In the genomic region with DNA sequence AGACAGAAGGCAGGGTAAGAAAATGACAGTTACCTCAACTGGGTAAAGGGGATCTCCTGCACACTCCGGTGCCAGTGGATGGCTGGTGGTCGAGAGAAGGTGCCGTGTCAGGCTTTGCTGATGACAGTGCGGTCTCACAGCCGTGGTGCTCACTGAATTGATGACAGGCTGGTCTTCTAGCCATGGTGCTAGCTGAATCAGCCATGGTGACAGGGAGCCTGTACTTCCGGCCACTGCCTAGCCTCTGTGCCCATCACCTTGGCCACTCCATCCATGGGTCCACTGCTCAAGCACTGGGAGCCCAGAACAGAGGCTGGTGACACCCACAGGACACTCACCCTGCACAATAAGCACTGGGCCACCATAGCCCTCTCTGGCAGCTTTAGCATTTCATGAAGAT, we compare ENCODE assay signal across 31 cellular contexts.
"Had no signal": no experiment of that assay in that cellular context is flagged by ENCODE, and none has a peak within 500 bp of the region (broad histone marks: within the 10 kb centered on the region; RNA-seq: fewer than 3 reads in every experiment).

No MANE protein-coding gene starts in this region.

- H3K9me3 ChIP-seq: ovary, psoas muscle, right lobe of liver, sigmoid colon, suprapubic skin, testis, tibial artery, transverse colon, upper lobe of right lung, vagina had no signal

- H3K36me3 Mint-ChIP-seq: naive B cell; naive thymus-derived CD8-positive, alpha-beta T cell; natural killer cell treated with Interleukin-12 subunit alpha and Interleukin-12 subunit beta and Interleukin-15 and Interleukin-18, amount 100 ng/mL, for 72 hours; stimulated activated memory B cell treated with anti-CD40 and anti-IgM and Interleukin-4, amounts not matched to agents 10 μg/mL and 1 μg/mL and 100 μg/mL, for 72 hours; type B pancreatic cell had no signal

- ATAC-seq: naive thymus-derived CD8-positive, alpha-beta T cell; psoas muscle; right cardiac atrium; right lobe of liver; stimulated activated memory B cell treated with anti-CD40 and anti-IgM and Interleukin-4, amounts not matched to agents 10 μg/mL and 1 μg/mL and 100 μg/mL, for 72 hours; stimulated activated naive CD8-positive, alpha-beta T cell treated with anti-CD3 and anti-CD28 coated beads, Interleukin-15, amount 100 ng/mL, for 72 hours; stimulated activated naive CD8-positive, alpha-beta T cell treated with anti-CD3 and anti-CD28 coated beads, Interleukin-15, Interleukin-2, amounts not matched to agents 100 U/mL and 50 U/mL, for 24 hours; upper lobe of right lung had no signal

- H3K4me3 ChIP-seq: ovary, psoas muscle, right lobe of liver, sigmoid colon, suprapubic skin, testis, tibial artery, transverse colon, upper lobe of right lung, vagina had no signal

- H3K9ac ChIP-seq: parathyroid adenoma had no signal

- H3K4me1 ChIP-seq: parathyroid adenoma, psoas muscle, right lobe of liver, sigmoid colon, suprapubic skin, testis, tibial artery, transverse colon, upper lobe of right lung, vagina had no signal

- H3K27ac Mint-ChIP-seq: naive B cell; naive thymus-derived CD8-positive, alpha-beta T cell; natural killer cell treated with Interleukin-12 subunit alpha and Interleukin-12 subunit beta and Interleukin-15 and Interleukin-18, amount 100 ng/mL, for 72 hours; nephron progenitor cell; progenitor cell of endocrine pancreas; stimulated activated memory B cell treated with anti-CD40 and anti-IgM and Interleukin-4, amounts not matched to agents 10 μg/mL and 1 μg/mL and 100 μg/mL, for 72 hours; stimulated activated naive CD8-positive, alpha-beta T cell treated with anti-CD3 and anti-CD28 coated beads, Interleukin-15, amount 100 ng/mL, for 72 hours; type B pancreatic cell had no signal

- H3K27ac ChIP-seq: ovary, parathyroid adenoma, psoas muscle, right lobe of liver, sigmoid colon, suprapubic skin, testis, tibial artery, transverse colon, upper lobe of right lung, vagina had no signal

- H3K9me3 Mint-ChIP-seq: naive B cell; natural killer cell treated with Interleukin-12 subunit alpha and Interleukin-12 subunit beta and Interleukin-15 and Interleukin-18, amount 100 ng/mL, for 72 hours; nephron progenitor cell; stimulated activated naive CD8-positive, alpha-beta T cell treated with anti-CD3 and anti-CD28 coated beads, Interleukin-15, amount 100 ng/mL, for 72 hours; type B pancreatic cell had no signal

- H3K36me3 ChIP-seq: ovary, right lobe of liver, sigmoid colon, suprapubic skin, tibial artery, transverse colon, upper lobe of right lung, vagina had no signal

- H3K27me3 ChIP-seq: ovary, right lobe of liver, sigmoid colon, suprapubic skin, testis, tibial artery, transverse colon, upper lobe of right lung, vagina had no signal

- H2AFZ ChIP-seq: parathyroid adenoma had no signal

- DNase-seq: naive B cell; naive thymus-derived CD8-positive, alpha-beta T cell; nephron progenitor cell; occipital lobe; ovary; posterior cingulate gyrus; psoas muscle; right cardiac atrium; right lobe of liver; sigmoid colon; small intestine; stimulated activated CD4-positive, alpha-beta T cell treated with anti-CD3 and anti-CD28 coated beads, Interleukin-15, amount 100 ng/mL, for 24 hours; stimulated activated CD4-positive, alpha-beta T cell treated with anti-CD3 and anti-CD28 coated beads, Interleukin-2, amount 100 ng/mL, for 24 hours; stimulated activated CD4-positive, alpha-beta T cell treated with anti-CD3 and anti-CD28 coated beads, Interleukin-2, amount 100 ng/mL, for 48 hours; stimulated activated CD4-positive, alpha-beta T cell treated with anti-CD3 and anti-CD28 coated beads, Interleukin-4, amount 100 ng/mL, for 24 hours; stimulated activated naive CD4-positive, alpha-beta T cell; stimulated activated naive CD8-positive, alpha-beta T cell treated with anti-CD3 and anti-CD28 coated beads, Interleukin-15, amount 100 ng/mL, for 72 hours; stimulated activated naive CD8-positive, alpha-beta T cell treated with anti-CD3 and anti-CD28 coated beads, Interleukin-15, Interleukin-2, amounts not matched to agents 100 U/mL and 50 U/mL, for 24 hours; substantia nigra; testis; tibial artery; transverse colon; upper lobe of right lung had no signal

- H3K4me1 Mint-ChIP-seq: naive thymus-derived CD8-positive, alpha-beta T cell; nephron progenitor cell; stimulated activated memory B cell treated with anti-CD40 and anti-IgM and Interleukin-4, amounts not matched to agents 10 μg/mL and 1 μg/mL and 100 μg/mL, for 72 hours; stimulated activated naive CD8-positive, alpha-beta T cell treated with anti-CD3 and anti-CD28 coated beads, Interleukin-15, amount 100 ng/mL, for 72 hours had no signal

- FAIRE-seq: small intestine had no signal

- H3K4me3 Mint-ChIP-seq: naive B cell; naive thymus-derived CD8-positive, alpha-beta T cell; natural killer cell treated with Interleukin-12 subunit alpha and Interleukin-12 subunit beta and Interleukin-15 and Interleukin-18, amount 100 ng/mL, for 72 hours; nephron progenitor cell; neural crest cell; stimulated activated memory B cell treated with anti-CD40 and anti-IgM and Interleukin-4, amounts not matched to agents 10 μg/mL and 1 μg/mL and 100 μg/mL, for 72 hours; stimulated activated naive CD8-positive, alpha-beta T cell treated with anti-CD3 and anti-CD28 coated beads, Interleukin-15, amount 100 ng/mL, for 72 hours; type B pancreatic cell had no signal
